9 cellular contexts compared by ENCODE assay signal in the genomic region with DNA sequence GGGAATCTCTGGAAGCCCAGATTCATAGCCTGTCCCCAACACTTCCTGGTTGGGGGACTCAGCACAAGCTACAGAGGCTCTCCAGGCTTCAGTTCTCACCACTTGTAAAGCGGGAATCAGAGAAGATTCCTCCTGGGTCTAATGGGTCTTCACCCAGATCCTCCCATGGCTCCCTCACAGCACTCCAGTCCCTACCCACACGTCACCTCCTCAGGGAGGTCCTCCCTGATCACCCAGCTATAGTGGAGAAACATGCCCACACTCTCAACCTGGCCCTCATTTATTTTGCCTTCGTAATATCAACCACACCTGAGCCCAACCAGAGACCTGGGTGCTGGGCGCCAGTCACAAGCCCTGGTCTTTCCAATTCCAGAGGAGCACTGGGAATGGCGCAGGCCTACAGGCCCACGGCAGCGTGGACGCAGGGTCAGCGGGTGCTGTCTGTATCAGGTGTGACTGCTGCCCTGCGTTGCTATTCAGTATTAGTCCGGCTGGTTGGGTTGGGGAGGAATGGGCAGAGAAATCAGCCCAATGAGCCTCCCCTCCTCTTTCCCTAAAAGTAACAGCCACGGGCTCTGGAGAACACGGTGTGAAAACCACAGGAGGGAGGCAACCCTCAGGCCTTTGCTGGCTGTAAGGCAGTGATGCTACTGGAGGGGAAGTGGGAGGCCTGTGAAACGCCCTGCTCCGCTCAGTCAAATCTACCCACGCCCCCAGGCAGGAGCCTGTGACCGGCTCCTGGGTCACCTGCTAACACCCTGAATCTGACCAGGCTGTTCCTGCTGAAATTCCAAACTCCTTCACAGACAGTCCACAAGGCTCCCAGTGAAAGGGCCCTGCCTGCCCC. TPM values are rescaled to one million over a fixed set of nuclear protein-coding genes. Genes with fewer than 3 reads are reported as not detected.
DNase-seq lines count a peak whose midpoint lies in the region; ATAC-seq and TF ChIP-seq lines count a peak whose summit lies in the region.
"Had no signal": no experiment of that assay in that cellular context is flagged by ENCODE, and none has a peak within 500 bp of the region (broad histone marks: within the 10 kb centered on the region; RNA-seq: fewer than 3 reads in every experiment).

No MANE protein-coding gene starts in this region.

- TF ChIP-seq CTCF in parathyroid adenoma (IDR thresholded peaks at IDR 0.05): no peak

- no peak overlapping the region for H3K4me3 ChIP-seq in CD4-positive, alpha-beta memory T cell (ENCODE audit: low read length in 2 of 2)
- H3K4me3 ChIP-seq in parathyroid adenoma (ENCODE audit: low read depth, low read length): no peak overlapping the region

- no peak overlapping the region for H3K27ac ChIP-seq in CD4-positive, alpha-beta memory T cell (ENCODE audit: low read depth, low read length)
- H3K27ac ChIP-seq in parathyroid adenoma: peak overlapping the region; percentile 17

- peak overlapping the region in 5 of 7 donors; percentile 30 to 88 (median 61) for H3K27ac Mint-ChIP-seq in CD4-positive, alpha-beta memory T cell
- peak overlapping the region; percentile 74 to 93 for H3K27ac Mint-ChIP-seq in effector memory CD8-positive, alpha-beta T cell

- ATAC-seq in effector memory CD8-positive, alpha-beta T cell (replicated peaks): no peak

- peaks cover 83% of the 10 kb centered on the region for H3K79me2 ChIP-seq in parathyroid adenoma

- peaks cover 0 to 5% (median 0%) of the 10 kb centered on the region in 8 donors for H3K9me3 Mint-ChIP-seq in CD4-positive, alpha-beta memory T cell
- no peaks in the 10 kb centered on the region for H3K9me3 Mint-ChIP-seq in effector memory CD8-positive, alpha-beta T cell

- peaks cover 0 to 13% of the 10 kb centered on the region in 2 donors for H3K36me3 Mint-ChIP-seq in CD4-positive, alpha-beta memory T cell
- H3K36me3 Mint-ChIP-seq in effector memory CD8-positive, alpha-beta T cell (ENCODE audit: insufficient read depth): peaks cover 22% of the 10 kb centered on the region

- no peaks in the 10 kb centered on the region for H3K27me3 ChIP-seq in CD4-positive, alpha-beta memory T cell (ENCODE audit: insufficient read depth, low read length)
- H3K27me3 ChIP-seq in parathyroid adenoma (ENCODE audit: control insufficient read depth, insufficient read depth, low read length): no peaks in the 10 kb centered on the region

- H2AFZ ChIP-seq in parathyroid adenoma: no peak overlapping the region

- H3K4me2 ChIP-seq in parathyroid adenoma (ENCODE audit: low read length): peak overlapping the region; percentile 41

- intact Hi-C loops in CD4-positive, alpha-beta memory T cell (cut with micrococcal nuclease): loop anchor here (10.0 kb wide), 1 partner anchor 145 kb away; the partner anchor contains the start of gene SERTAD1

- H3K4me3 Mint-ChIP-seq in CD4-positive, alpha-beta memory T cell: peak overlapping the region in 2 of 8 donors; percentile 29 to 59
- H3K4me3 Mint-ChIP-seq in effector memory CD8-positive, alpha-beta T cell: peak overlapping the region; percentile 21 to 79

- H3K36me3 ChIP-seq in CD4-positive, alpha-beta memory T cell (ENCODE audit: insufficient read depth, low read length): no peaks in the 10 kb centered on the region
- H3K36me3 ChIP-seq in parathyroid adenoma (ENCODE audit: control insufficient read depth, insufficient read depth, low read length): no peaks in the 10 kb centered on the region

- peaks cover 40 to 87% (median 63%) of the 10 kb centered on the region in 4 donors for H3K4me1 Mint-ChIP-seq in CD4-positive, alpha-beta memory T cell
- H3K4me1 Mint-ChIP-seq in effector memory CD8-positive, alpha-beta T cell (ENCODE audit: low read depth in 2 of 2): peaks cover 54 to 64% of the 10 kb centered on the region in 2 donors

- H3K27me3 Mint-ChIP-seq in CD4-positive, alpha-beta memory T cell: no peaks in the 10 kb centered on the region
- H3K27me3 Mint-ChIP-seq in effector memory CD8-positive, alpha-beta T cell: no peaks in the 10 kb centered on the region

- POLR2A ChIA-PET in CD4-positive, alpha-beta memory T cell (lab: Charles Lee; ENCODE audit: partially characterized antibody): no interaction called here

- no peaks in the 10 kb centered on the region for H3K9me3 ChIP-seq in CD4-positive, alpha-beta memory T cell (ENCODE audit: control insufficient read depth in 1 of 2, low read length in 2 of 2)
- H3K9me3 ChIP-seq in parathyroid adenoma (ENCODE audit: control insufficient read depth, low read length): no peaks in the 10 kb centered on the region

- H3K4me1 ChIP-seq in CD4-positive, alpha-beta memory T cell (ENCODE audit: insufficient read depth, low read length): peaks cover 80% of the 10 kb centered on the region
- H3K4me1 ChIP-seq in parathyroid adenoma: peaks cover 38% of the 10 kb centered on the region

- CTCF ChIA-PET in CD4-positive, alpha-beta memory T cell (lab: Charles Lee; ENCODE audit: partially characterized antibody): no interaction called here

- no peak overlapping the region for H3K9ac ChIP-seq in parathyroid adenoma

- DNase-seq in CD4-positive, alpha-beta memory T cell: no peak
- peak; percentile 40 to 41 for DNase-seq in Kasumi-1 (lab: John Stamatoyannopoulos, UW)
- no peak for DNase-seq in effector memory CD8-positive, alpha-beta T cell
- no peak for DNase-seq in occipital lobe (lab: John Stamatoyannopoulos, UW)
- no peak for DNase-seq in NCI-H187 treated with DMSO at 0.1 percent for 48 hours (lab: John Stamatoyannopoulos, UW)
- DNase-seq in NCI-H1048 (lab: John Stamatoyannopoulos, UW): no peak
- no peak for DNase-seq in nucleus accumbens (lab: John Stamatoyannopoulos, UW)
- DNase-seq: effector CD8-positive, alpha-beta T cell had no signal

RNA-seq across cellular contexts. Expression of gene AKT2, which starts 5.2 kb away (rescaled TPM):
- total RNA-seq in CD4-positive, alpha-beta memory T cell: 100 to 1,000 TPM; 168 to 180 TPM
- 10 to 100 TPM; 10.6 to 27.8 TPM for polyA plus RNA-seq in CD4-positive, alpha-beta memory T cell
- 51.8 TPM for total RNA-seq in occipital lobe

RNA-seq across cellular contexts. Expression of gene CCNP, which starts 53.5 kb away (rescaled TPM):
- total RNA-seq in CD4-positive, alpha-beta memory T cell: 1 to 10 TPM; 1.2 to 1.4 TPM
- polyA plus RNA-seq in CD4-positive, alpha-beta memory T cell: not detected
- 1.7 TPM for total RNA-seq in occipital lobe

Comparison
In these comparisons a context has a peak if more than half of its experiments do, and no peak if none do; other contexts are left out.
1. DNase-seq: peak in Kasumi-1 (2 of 2); none in CD4-positive, alpha-beta memory T cell (0 of 5), effector memory CD8-positive, alpha-beta T cell (0 of 3), occipital lobe (single experiment), NCI-H187 treated with DMSO at 0.1 percent for 48 hours (single experiment), NCI-H1048 (single experiment) and nucleus accumbens (0 of 56).